In genomic region chr16:31711344-31711845, GRCh38 we compare ENCODE assay signal across 1 cellular context.
TF ChIP-seq lines count a peak whose summit lies in the region.

No MANE protein-coding gene starts in this region.

TF ChIP-seq in H1, 55 proteins besides CTCF, POLR2A, EP300 and RAD21 (continued from another document):
- no peak for TF ChIP-seq SP4 (IDR thresholded peaks at IDR 0.05; ENCODE audit: low read length)
- no peak for TF ChIP-seq RXRA (IDR thresholded peaks at IDR 0.05; ENCODE audit: insufficient read depth, low read depth, low read length)
- no peak for TF ChIP-seq MAFK (IDR thresholded peaks at IDR 0.05; ENCODE audit: low read depth, low read length)
